In genomic region chr17:8857919-8858318, GRCh38 we compare ENCODE assay signal across 8 cellular contexts. TPM values are rescaled to one million over a fixed set of nuclear protein-coding genes. Genes with fewer than 3 reads are reported as not detected.
DNase-seq lines count a peak whose midpoint lies in the region; ATAC-seq and TF ChIP-seq lines count a peak whose summit lies in the region.

No MANE protein-coding gene starts in this region.

- H3K4me3 ChIP-seq in NB4 (ENCODE audit: low read depth, low read length) (peak overlapping the region; percentile 23), tibial artery (no peak overlapping the region), gastroesophageal sphincter (no peak overlapping the region)

- H3K27ac ChIP-seq in tibial artery (no peak overlapping the region), gastroesophageal sphincter (no peak overlapping the region)

- TF ChIP-seq CTCF in GM20000 (IDR thresholded peaks at IDR 0.05; ENCODE audit: extremely low read depth, missing control alignments) (no peak), NB4 (IDR thresholded peaks at IDR 0.05; ENCODE audit: low read depth, low read length) (no peak), tibial artery (IDR thresholded peaks at IDR 0.05) (no peak), gastroesophageal sphincter (IDR thresholded peaks at IDR 0.05) (no peak)

- 40 to 50% methylated on average over 3 to 5 of the region's 5 CpGs for WGBS in gastroesophageal sphincter (ENCODE audit: low coverage in 1 of 2), 2 donors

- DNase-seq in GF-D8 (lab: John Stamatoyannopoulos, UW) (peak; percentile 32), GM20000 (ENCODE audit: low spot score) (peak; percentile 48), NB4 (ENCODE audit: low read depth) (peak; percentile 90), ecto neural progenitor cell (ENCODE audit: low spot score) (peak; percentile 41), NCI-H526 treated with DMSO at 0.1 percent for 48 hours (lab: John Stamatoyannopoulos, UW) (no peak), tibial artery (no peak), NCI-H82 treated with DMSO at 0.1 percent for 48 hours (lab: John Stamatoyannopoulos, UW; ENCODE audit: unreplicated experiment) (no peak)

- H3K27me3 ChIP-seq in tibial artery (peaks cover 0 to 17% of the 10 kb centered on the region in 2 donors), gastroesophageal sphincter (peaks cover 10% of the 10 kb centered on the region)

- no peak for ATAC-seq in gastroesophageal sphincter

- H3K4me1 ChIP-seq in tibial artery (peaks cover 0 to 11% (median 0%) of the 10 kb centered on the region in 4 donors), gastroesophageal sphincter (no peaks in the 10 kb centered on the region)

- TF ChIP-seq POLR2A in NB4 (IDR thresholded peaks at IDR 0.05; ENCODE audit: extremely low read depth, insufficient read length) (no peak), gastroesophageal sphincter (IDR thresholded peaks at IDR 0.05) (no peak)

- H3K9me3 ChIP-seq in tibial artery (no peaks in the 10 kb centered on the region), gastroesophageal sphincter (no peaks in the 10 kb centered on the region)

- TF ChIP-seq EP300 in gastroesophageal sphincter (IDR thresholded peaks at IDR 0.05), result no peak

- intact Hi-C loops in tibial artery (cut with DNase I; ENCODE audit: low total_unique reads), result no loop called here

- H3K36me3 ChIP-seq in tibial artery, result no peaks in the 10 kb centered on the region
- H3K36me3 ChIP-seq in gastroesophageal sphincter, result no peaks in the 10 kb centered on the region

RNA-seq across cellular contexts. Expression of gene PIK3R6, which starts 9.6 kb away (rescaled TPM):
- total RNA-seq in gastroesophageal sphincter, result 1 to 10 TPM; 1.5 to 2.2 (median 2.0) TPM

RNA-seq across cellular contexts. Expression of gene MFSD6L, which starts 58.8 kb away (rescaled TPM):
- total RNA-seq in gastroesophageal sphincter, result under 1 TPM in 1 of 4 donors, not detected in 3; 0.12 TPM

Comparison
In these comparisons a context has a peak if more than half of its experiments do, and no peak if none do; other contexts are left out.
1. DNase-seq: peak in GF-D8 (single experiment), GM20000 (single experiment), NB4 (single experiment) and ecto neural progenitor cell (single experiment); none in NCI-H526 treated with DMSO at 0.1 percent for 48 hours (single experiment), tibial artery (0 of 2) and NCI-H82 treated with DMSO at 0.1 percent for 48 hours (single experiment).